In genomic region chr4:53192017-53192416, GRCh38 we compare ENCODE assay signal across 26 cellular contexts.
A peak's percentile ranks its signal among the peaks of the same experiment; 100 is the strongest.
DNase-seq lines count a peak whose midpoint lies in the region; FAIRE-seq and TF ChIP-seq lines count a peak whose summit lies in the region.
"Had no signal": no experiment of that assay in that cellular context is flagged by ENCODE, and none has a peak within 500 bp of the region (broad histone marks: within the 10 kb centered on the region; RNA-seq: fewer than 3 reads in every experiment).

No MANE protein-coding gene starts in this region.

- no peak overlapping the region for H2BK5ac ChIP-seq in mesenchymal stem cell (ENCODE audit: low read depth, low read length, poor library complexity, severe bottlenecking)

- no peaks in the 10 kb centered on the region for H3K36me3 Mint-ChIP-seq in glutamatergic neuron (ENCODE audit: unreplicated experiment)
- H3K36me3 Mint-ChIP-seq: IgD-negative memory B cell, T-cell had no signal

- no peaks in the 10 kb centered on the region for H3K36me3 ChIP-seq in OCI-LY3 (replicated peaks; ENCODE audit: low read depth, low read length)
- H3K36me3 ChIP-seq in mesenchymal stem cell (ENCODE audit: control insufficient read depth in 1 of 2, insufficient read depth in 2 of 2, low read depth in 1 of 2, low read length in 2 of 2) = no peaks in the 10 kb centered on the region
- H3K36me3 ChIP-seq: SJSA1 had no signal

- H3K79me2 ChIP-seq in OCI-LY3 (ENCODE audit: low read length) = no peaks in the 10 kb centered on the region

- no peak overlapping the region for H3K27ac Mint-ChIP-seq in glutamatergic neuron (ENCODE audit: unreplicated experiment)
- H3K27ac Mint-ChIP-seq: CD4-positive, alpha-beta memory T cell; IgD-negative memory B cell; T-cell had no signal

- H3K4me3 ChIP-seq in GM12865 (ENCODE audit: low read depth, low read length) (no peak overlapping the region), OCI-LY3 (ENCODE audit: low read length) (no peak overlapping the region), mesenchymal stem cell (ENCODE audit: insufficient read depth in 1 of 2, low read depth in 1 of 2, low read length in 2 of 2) (no peak overlapping the region)
- H3K4me3 ChIP-seq: GM23248, SJSA1 had no signal

- H3K27me3 ChIP-seq in OCI-LY3 (ENCODE audit: low read depth, low read length) (no peaks in the 10 kb centered on the region), mesenchymal stem cell (ENCODE audit: control insufficient read depth in 1 of 2, insufficient read depth in 1 of 2, low read length in 2 of 2) (no peaks in the 10 kb centered on the region)
- H3K27me3 ChIP-seq: SJSA1 had no signal

- TF ChIP-seq POLR2A in H54 (IDR thresholded peaks at IDR 0.05; ENCODE audit: low read depth, low read length) = no peak

- H3K9me3 Mint-ChIP-seq in glutamatergic neuron (ENCODE audit: unreplicated experiment) = no peaks in the 10 kb centered on the region
- H3K9me3 Mint-ChIP-seq: IgD-negative memory B cell, T-cell had no signal

- no peaks in the 10 kb centered on the region for H3K9me3 ChIP-seq in OCI-LY3 (ENCODE audit: insufficient read depth, low read length)
- no peaks in the 10 kb centered on the region for H3K9me3 ChIP-seq in mesenchymal stem cell (ENCODE audit: control insufficient read depth, low read length)
- H3K9me3 ChIP-seq: Caco-2, SJSA1 had no signal

- H2BK15ac ChIP-seq in mesenchymal stem cell (ENCODE audit: low read depth, poor library complexity, severe bottlenecking) = no peak overlapping the region

- H3K23ac ChIP-seq in mesenchymal stem cell (ENCODE audit: low read length in 2 of 2) = no peak overlapping the region

- H4K8ac ChIP-seq in mesenchymal stem cell (ENCODE audit: low read length) = peak overlapping the region; percentile 12

- TF ChIP-seq CTCF in GM12865 (IDR thresholded peaks at IDR 0.05; ENCODE audit: insufficient read depth, low read depth, low read length, missing control alignments) = no peak
- no peak for TF ChIP-seq CTCF in OCI-LY3 (IDR thresholded peaks at IDR 0.05; ENCODE audit: low read depth, low read length)
- no peak for TF ChIP-seq CTCF in glutamatergic neuron (IDR thresholded peaks at IDR 0.05; ENCODE audit: partially characterized antibody, unreplicated experiment)

- no peak overlapping the region for H2BK120ac ChIP-seq in mesenchymal stem cell (ENCODE audit: low read depth, low read length)

- DNase-seq in GM12865 (ENCODE audit: low read depth) = peak; percentile 7
- DNase-seq in Kasumi-1 (lab: John Stamatoyannopoulos, UW) = peak; percentile 36 to 76
- no peak for DNase-seq in mesenchymal stem cell
- DNase-seq in glomerular visceral epithelial cell (ENCODE audit: extremely low spot score) = no peak
- no peak for DNase-seq in NCI-H187 (lab: John Stamatoyannopoulos, UW)
- no peak for DNase-seq in glutamatergic neuron
- no peak for DNase-seq in H54 (ENCODE audit: insufficient read length, low spot score)
- DNase-seq: C1 segment of cervical spinal cord; Caco-2; CD4-positive, alpha-beta memory T cell; DMS 273 treated with DMSO at 0.1 percent for 48 hours; DMS79 treated with DMSO at 0.1 percent for 48 hours; HCEC 1CT; Karpas-422; NCI-H1105 treated with DMSO at 0.1 percent for 48 hours; NCI-H146; NCI-H2029 treated with DMSO at 0.1 percent for 48 hours; NCI-H446 treated with DMSO at 0.1 percent for 48 hours; NCI-H526 treated with DMSO at 0.1 percent for 48 hours; PC-3; T-cell had no signal

- H3K27ac ChIP-seq in OCI-LY3 (ENCODE audit: low read length) = no peak overlapping the region
- H3K27ac ChIP-seq in mesenchymal stem cell (ENCODE audit: low read length, poor library complexity, severe bottlenecking) = no peak overlapping the region
- H3K27ac ChIP-seq: GM23248, SJSA1 had no signal

- peak overlapping the region; percentile 38 to 80 for H2BK12ac ChIP-seq in mesenchymal stem cell (ENCODE audit: low read length in 2 of 2)

- H3K9ac ChIP-seq in OCI-LY3 (ENCODE audit: low read length) (no peak overlapping the region), mesenchymal stem cell (ENCODE audit: low read length) (no peak overlapping the region)
- H3K9ac ChIP-seq: GM23248 had no signal

- H3K4ac ChIP-seq in mesenchymal stem cell (ENCODE audit: low read depth in 1 of 2, low read length in 2 of 2) = no peak overlapping the region

- H3K79me1 ChIP-seq in mesenchymal stem cell (replicated peaks; ENCODE audit: low read length, poor library complexity, severe bottlenecking) = peaks cover 4% of the 10 kb centered on the region

- H3K27me3 Mint-ChIP-seq in glutamatergic neuron (ENCODE audit: unreplicated experiment) = no peaks in the 10 kb centered on the region
- H3K27me3 Mint-ChIP-seq: CD4-positive, alpha-beta memory T cell; IgD-negative memory B cell; T-cell had no signal

- no peak for FAIRE-seq in H54 (lab: Jason Lieb, UNC)
- FAIRE-seq: GM18507 had no signal

- no peak overlapping the region for H3K18ac ChIP-seq in mesenchymal stem cell (ENCODE audit: low read depth in 1 of 2, low read length in 2 of 2)

- 94% methylated on average over 2 of the region's 4 CpGs for WGBS in mesenchymal stem cell

- H4K20me1 ChIP-seq in OCI-LY3 (ENCODE audit: insufficient read depth, low read length) = no peaks in the 10 kb centered on the region

- no peak overlapping the region for H3K4me3 Mint-ChIP-seq in glutamatergic neuron (ENCODE audit: unreplicated experiment)
- H3K4me3 Mint-ChIP-seq: CD4-positive, alpha-beta memory T cell; T-cell had no signal

- peaks cover 8% of the 10 kb centered on the region for H3K4me1 ChIP-seq in OCI-LY3 (ENCODE audit: low read length)
- no peaks in the 10 kb centered on the region for H3K4me1 ChIP-seq in mesenchymal stem cell (ENCODE audit: control insufficient read depth, insufficient read depth, low read depth, low read length)

- no peak overlapping the region for H4K91ac ChIP-seq in mesenchymal stem cell (ENCODE audit: low read length)

- peaks cover 3% of the 10 kb centered on the region for H3K4me1 Mint-ChIP-seq in glutamatergic neuron (ENCODE audit: low read depth, unreplicated experiment)

- H3K14ac ChIP-seq in mesenchymal stem cell (ENCODE audit: low read length in 2 of 2) = no peak overlapping the region

- H3K4me2 ChIP-seq in OCI-LY3 (ENCODE audit: low read length) = peak overlapping the region; percentile 2; the same call in 1 of the 2 replicates
- H3K4me2 ChIP-seq in mesenchymal stem cell (ENCODE audit: low read length, poor library complexity, severe bottlenecking) = no peak overlapping the region

- H2AFZ ChIP-seq in OCI-LY3 (ENCODE audit: low read depth, low read length) (no peak overlapping the region), mesenchymal stem cell (ENCODE audit: low read depth, low read length) (no peak overlapping the region)
- H2AFZ ChIP-seq: GM23248 had no signal

- H2AK5ac ChIP-seq in mesenchymal stem cell (ENCODE audit: low read length, severe bottlenecking) = no peak overlapping the region

Comparison
In these comparisons a context has a peak if more than half of its experiments do, and no peak if none do; other contexts are left out.
1. DNase-seq: peak in GM12865 (single experiment) and Kasumi-1 (2 of 2); none in mesenchymal stem cell (single experiment), glomerular visceral epithelial cell (single experiment), NCI-H187 (0 of 2), glutamatergic neuron (single experiment) and H54 (single experiment).